1 cellular context compared by ENCODE assay signal in the genomic region with DNA sequence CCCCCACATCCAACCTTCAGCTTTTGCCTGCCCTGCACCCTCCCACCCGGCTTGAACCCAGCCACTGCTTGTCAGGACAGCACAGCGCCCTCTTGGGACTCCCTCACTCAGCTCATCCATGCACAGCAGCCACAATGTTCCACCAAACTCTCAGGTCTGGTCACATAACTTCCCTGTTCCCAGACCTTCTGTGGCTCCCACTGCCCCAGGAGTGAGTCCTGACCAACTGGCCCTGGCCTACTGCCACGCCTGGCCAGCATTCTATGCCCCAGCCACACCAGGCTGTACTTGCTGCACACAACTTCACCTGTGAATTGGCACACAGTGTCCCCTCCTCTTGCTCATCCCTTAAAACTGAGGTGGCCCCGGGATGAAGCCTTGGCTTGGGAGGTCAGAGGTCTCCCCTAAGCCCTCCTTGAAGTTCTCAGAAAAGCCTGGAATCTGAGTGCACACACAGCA.
TF ChIP-seq lines count a peak whose summit lies in the region.

No MANE protein-coding gene starts in this region.

TF ChIP-seq in WTC11, 78 proteins besides CTCF, POLR2A, EP300 and RAD21 (continued from another document):
- TF ChIP-seq, protein P1, sequence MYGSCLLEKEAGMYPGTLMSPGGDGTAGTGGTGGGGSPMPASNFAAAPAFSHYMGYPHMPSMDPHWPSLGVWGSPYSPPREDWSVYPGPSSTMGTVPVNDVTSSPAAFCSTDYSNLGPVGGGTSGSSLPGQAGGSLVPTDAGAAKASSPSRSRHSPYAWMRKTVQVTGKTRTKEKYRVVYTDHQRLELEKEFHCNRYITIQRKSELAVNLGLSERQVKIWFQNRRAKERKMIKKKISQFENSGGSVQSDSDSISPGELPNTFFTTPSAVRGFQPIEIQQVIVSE (CRISPR knock-in tag; IDR thresholded peaks at IDR 0.05; ENCODE audit: borderline replicate concordance): no peak
- TF ChIP-seq TCF7 (CRISPR knock-in tag; IDR thresholded peaks at IDR 0.05; ENCODE audit: low read depth) (no peak), ZNF219 (CRISPR knock-in tag; IDR thresholded peaks at IDR 0.05; ENCODE audit: borderline replicate concordance) (no peak), CREB1 (CRISPR knock-in tag; IDR thresholded peaks at IDR 0.05) (no peak), ETV6 (CRISPR knock-in tag; IDR thresholded peaks at IDR 0.05) (no peak), ZNF138 (CRISPR knock-in tag; conservative IDR thresholded peaks at IDR 0.05) (no peak)
- TF ChIP-seq, protein P2, sequence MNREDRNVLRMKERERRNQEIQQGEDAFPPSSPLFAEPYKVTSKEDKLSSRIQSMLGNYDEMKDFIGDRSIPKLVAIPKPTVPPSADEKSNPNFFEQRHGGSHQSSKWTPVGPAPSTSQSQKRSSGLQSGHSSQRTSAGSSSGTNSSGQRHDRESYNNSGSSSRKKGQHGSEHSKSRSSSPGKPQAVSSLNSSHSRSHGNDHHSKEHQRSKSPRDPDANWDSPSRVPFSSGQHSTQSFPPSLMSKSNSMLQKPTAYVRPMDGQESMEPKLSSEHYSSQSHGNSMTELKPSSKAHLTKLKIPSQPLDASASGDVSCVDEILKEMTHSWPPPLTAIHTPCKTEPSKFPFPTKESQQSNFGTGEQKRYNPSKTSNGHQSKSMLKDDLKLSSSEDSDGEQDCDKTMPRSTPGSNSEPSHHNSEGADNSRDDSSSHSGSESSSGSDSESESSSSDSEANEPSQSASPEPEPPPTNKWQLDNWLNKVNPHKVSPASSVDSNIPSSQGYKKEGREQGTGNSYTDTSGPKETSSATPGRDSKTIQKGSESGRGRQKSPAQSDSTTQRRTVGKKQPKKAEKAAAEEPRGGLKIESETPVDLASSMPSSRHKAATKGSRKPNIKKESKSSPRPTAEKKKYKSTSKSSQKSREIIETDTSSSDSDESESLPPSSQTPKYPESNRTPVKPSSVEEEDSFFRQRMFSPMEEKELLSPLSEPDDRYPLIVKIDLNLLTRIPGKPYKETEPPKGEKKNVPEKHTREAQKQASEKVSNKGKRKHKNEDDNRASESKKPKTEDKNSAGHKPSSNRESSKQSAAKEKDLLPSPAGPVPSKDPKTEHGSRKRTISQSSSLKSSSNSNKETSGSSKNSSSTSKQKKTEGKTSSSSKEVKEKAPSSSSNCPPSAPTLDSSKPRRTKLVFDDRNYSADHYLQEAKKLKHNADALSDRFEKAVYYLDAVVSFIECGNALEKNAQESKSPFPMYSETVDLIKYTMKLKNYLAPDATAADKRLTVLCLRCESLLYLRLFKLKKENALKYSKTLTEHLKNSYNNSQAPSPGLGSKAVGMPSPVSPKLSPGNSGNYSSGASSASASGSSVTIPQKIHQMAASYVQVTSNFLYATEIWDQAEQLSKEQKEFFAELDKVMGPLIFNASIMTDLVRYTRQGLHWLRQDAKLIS (CRISPR knock-in tag; IDR thresholded peaks at IDR 0.05; ENCODE audit: borderline replicate concordance): no peak
